11 cellular contexts compared by ENCODE assay signal in genomic region chr7:26307226-26307625, GRCh38. TPM values are rescaled to one million over a fixed set of nuclear protein-coding genes. Genes with fewer than 3 reads are reported as not detected.
DNase-seq lines count a peak whose midpoint lies in the region; ATAC-seq, FAIRE-seq and TF ChIP-seq lines count a peak whose summit lies in the region.
"Had no signal": no experiment of that assay in that cellular context is flagged by ENCODE, and none has a peak within 500 bp of the region (broad histone marks: within the 10 kb centered on the region; RNA-seq: fewer than 3 reads in every experiment).

No MANE protein-coding gene starts in this region.

- H2AFZ ChIP-seq in K562 (ENCODE audit: low read depth, low read length) = no peak overlapping the region

- peaks cover 12% of the 10 kb centered on the region for H3K4me1 Mint-ChIP-seq in MCF 10A (ENCODE audit: insufficient read depth, unreplicated experiment)

- no peak for ATAC-seq in K562
- peak; percentile 70 to 74 for ATAC-seq in lower lobe of right lung
- ATAC-seq in HG03097 (IDR thresholded peaks at IDR 0.05; ENCODE audit: low FRiP score, unreplicated experiment) = no peak

- H3K9me3 ChIP-seq in breast epithelium (no peaks in the 10 kb centered on the region), K562 (replicated peaks; ENCODE audit: control insufficient read depth, insufficient read depth, low read depth, low read length) (no peaks in the 10 kb centered on the region), lower lobe of right lung (no peaks in the 10 kb centered on the region)
- H3K9me3 ChIP-seq: tibial nerve had no signal

- H3K79me2 ChIP-seq in K562 (ENCODE audit: control insufficient read depth, insufficient read depth, low read length) = no peaks in the 10 kb centered on the region

- TF ChIP-seq EP300 in K562 (IDR thresholded peaks at IDR 0.05; ENCODE audit: low read length) = no peak

- TF ChIP-seq CTCF in MCF 10A (IDR thresholded peaks at IDR 0.05; ENCODE audit: unreplicated experiment) = no peak
- TF ChIP-seq CTCF in breast epithelium (IDR thresholded peaks at IDR 0.05) = no peak
- no peak for TF ChIP-seq CTCF in K562 (IDR thresholded peaks at IDR 0.05 in 2 of 3, conservative IDR thresholded peaks at IDR 0.05 in 1 of 3; ENCODE audit: insufficient read depth in 2 of 3, low read depth in 1 of 3, low read length in 3 of 3)
- no peak for TF ChIP-seq CTCF in lower lobe of right lung (IDR thresholded peaks at IDR 0.05)

- no peaks in the 10 kb centered on the region for H4K20me1 ChIP-seq in K562 (replicated peaks; ENCODE audit: control insufficient read depth, insufficient read depth, low read length)

- H3K27ac ChIP-seq in breast epithelium (peak overlapping the region in 1 of 2 donors; percentile 52), K562 (ENCODE audit: extremely low read depth, low read depth, low read length) (no peak overlapping the region), lower lobe of right lung (peak overlapping the region; percentile 74)

- H3K9ac ChIP-seq in K562 (ENCODE audit: insufficient read depth in 1 of 2, low read depth in 2 of 2, low read length in 2 of 2) = no peak overlapping the region

- in situ Hi-C loops in K562 (cut with MboI) = no loop called here

- H3K9me3 Mint-ChIP-seq in MCF 10A (ENCODE audit: unreplicated experiment) = no peaks in the 10 kb centered on the region

- no peak for TF ChIP-seq POLR2A in breast epithelium (IDR thresholded peaks at IDR 0.05)
- no peak for TF ChIP-seq POLR2A in K562 (conservative IDR thresholded peaks at IDR 0.05)

- peak; percentile 85 for DNase-seq in MCF 10A (ENCODE audit: unreplicated experiment)
- DNase-seq in breast epithelium (ENCODE audit: low spot score in 2 of 2) = no peak
- peak in 2 of 4 experiments; percentile 28 to 45 for DNase-seq in K562 (ENCODE audit: extremely low read depth in 1 of 4, low spot score in 3 of 4)
- peak; percentile 61 for DNase-seq in lower lobe of right lung
- DNase-seq in stimulated activated naive CD4-positive, alpha-beta T cell (lab: John Stamatoyannopoulos, UW) = no peak
- DNase-seq in stimulated activated CD4-positive, alpha-beta T cell treated with anti-CD3 and anti-CD28 coated beads, Interleukin-4, amount 100 ng/mL, for 1 hour = no peak
- DNase-seq in NCI-H128 (lab: John Stamatoyannopoulos, UW; ENCODE audit: unreplicated experiment) = no peak
- DNase-seq: activated CD4-positive, alpha-beta T cell treated with anti-CD3 and anti-CD28 coated beads for 1 hour; stimulated activated CD4-positive, alpha-beta T cell treated with anti-CD3 and anti-CD28 coated beads, Interleukin-1b, Interleukin-23, amount 100 ng/mL, for 48 hours had no signal

- H3K27ac Mint-ChIP-seq in MCF 10A (ENCODE audit: low read depth, unreplicated experiment) = peak overlapping the region; percentile 13

- POLR2A ChIA-PET in MCF 10A (lab: Yijun Ruan, JAX) = interaction anchor here (1.0 kb wide), 1 partner anchor 12 kb away, joined by 3 read pairs; no protein-coding TSS in a partner anchor
- POLR2A ChIA-PET in K562 (lab: Yijun Ruan, JAX) = interaction anchor here (0.6 to 2.4 kb wide), 5 partner anchors 9 to 201 kb away, joined by 3 to 8 read pairs (median 3); no protein-coding TSS in a partner anchor

- H3K36me3 ChIP-seq in breast epithelium (no peaks in the 10 kb centered on the region), K562 (ENCODE audit: control insufficient read depth, insufficient read depth, low read length) (no peaks in the 10 kb centered on the region; the same call in 2 of the 3 replicates), lower lobe of right lung (no peaks in the 10 kb centered on the region)
- H3K36me3 ChIP-seq: tibial nerve had no signal

- peak overlapping the region; percentile 13; the same call in 1 of the 2 replicates for H3K4me2 ChIP-seq in K562 (ENCODE audit: insufficient read depth, low read length)

- BruUV-seq in MCF 10A (replicated peaks; lab: Mats Ljungman, UMichigan) (no TSS peak), K562 (replicated peaks; lab: Mats Ljungman, UMichigan) (no TSS peak)

- intact Hi-C loops in MCF 10A (cut with micrococcal nuclease) = no loop called here
- intact Hi-C loops in breast epithelium (cut with DNase I; ENCODE audit: low total_unique reads) = no loop called here
- intact Hi-C loops in K562 (cut with micrococcal nuclease) = no loop called here
- intact Hi-C loops in lower lobe of right lung (cut with DNase I) = no loop called here

- H3K27me3 ChIP-seq in breast epithelium (no peaks in the 10 kb centered on the region), K562 (ENCODE audit: control insufficient read depth in 2 of 2, insufficient read depth in 2 of 2, low read length in 2 of 2) (no peaks in the 10 kb centered on the region), lower lobe of right lung (ENCODE audit: low read depth) (peaks cover 4% of the 10 kb centered on the region)
- H3K27me3 ChIP-seq: tibial nerve had no signal

- H3K9me1 ChIP-seq in K562 (ENCODE audit: control insufficient read depth, insufficient read depth, low read length) = no peaks in the 10 kb centered on the region

- H3K27me3 Mint-ChIP-seq in MCF 10A (ENCODE audit: insufficient read depth, unreplicated experiment) = no peaks in the 10 kb centered on the region

- H3K4me3 Mint-ChIP-seq in MCF 10A (ENCODE audit: unreplicated experiment) = no peak overlapping the region

- TF ChIP-seq RAD21 in K562 (CRISPR knock-in tag; conservative IDR thresholded peaks at IDR 0.05 in 1 of 2, IDR thresholded peaks at IDR 0.05 in 1 of 2) = no peak

- H3K4me1 ChIP-seq in breast epithelium (no peaks in the 10 kb centered on the region), K562 (replicated peaks in 1 of 2; ENCODE audit: control insufficient read depth in 2 of 2, insufficient read depth in 2 of 2, low read length in 2 of 2) (peaks cover 0 to 26% of the 10 kb centered on the region in 2 experiments; a peak in 4 of 5 replicates), lower lobe of right lung (peaks cover 25% of the 10 kb centered on the region)

- H3K36me3 Mint-ChIP-seq in MCF 10A (ENCODE audit: insufficient read depth, unreplicated experiment) = no peaks in the 10 kb centered on the region

- FAIRE-seq in K562 (lab: Jason Lieb, UNC) = no peak

- H3K4me3 ChIP-seq in breast epithelium = no peak overlapping the region
- no peak overlapping the region for H3K4me3 ChIP-seq in K562
- H3K4me3 ChIP-seq in lower lobe of right lung = no peak overlapping the region
- H3K4me3 ChIP-seq: tibial nerve had no signal

- 25% methylated on average over 6 of the region's 6 CpGs for WGBS in K562 (ENCODE audit: insufficient coverage, low coverage, missing lambda C conversion rate)

- CTCF ChIA-PET in MCF 10A (lab: Yijun Ruan, JAX) = interaction anchor here (0.6 kb wide), 2 partner anchors 21 to 352 kb away, joined by 3 to 7 read pairs; no protein-coding TSS in a partner anchor
- CTCF ChIA-PET in K562 (lab: Yijun Ruan, JAX; ENCODE audit: low intra/inter-chr PET ratio) = interaction anchor here (0.6 kb wide), 1 partner anchor 50 kb away, joined by 4 read pairs; no protein-coding TSS in a partner anchor

RNA-seq across cellular contexts. Expression of gene SNX10, which starts 15.6 kb away (rescaled TPM):
- 7.1 and 8.0 TPM in 2 replicates for total RNA-seq in MCF 10A (2022)
- total RNA-seq in breast epithelium = 10 to 100 TPM; 13.4 to 24.6 (median 18.1) TPM
- total RNA-seq in K562 (2011; cell fraction: chromatin; rRNA removed; ENCODE audit: low replicate concordance) = 0.83 and 2.2 TPM in 2 replicates
- 0.33 and 0.66 TPM in 2 replicates for total RNA-seq in K562 (2011; cell fraction: nucleolus; rRNA removed)
- 1.5 TPM in 2 replicates for total RNA-seq in K562 (2011; cell fraction: nucleoplasm; rRNA removed)
- total RNA-seq in K562 (2014; rRNA removed) = 6.2 and 7.9 TPM in 2 replicates
- 14.8 and 19.0 TPM in 2 replicates for total RNA-seq in K562 (2014; rRNA removed; fragmentation: Illumina TruSeq; extraction: Trizol)
- total RNA-seq in K562 (2015; rRNA removed; fragmentation: Illumina TruSeq; extraction: Trizol) = 13.8 and 16.5 TPM in 2 replicates
- 11.8 and 12.1 TPM in 2 replicates for total RNA-seq in K562 (2021)
- polyA plus RNA-seq in K562 (2011; rRNA removed) = 9.4 TPM in 2 replicates
- polyA plus RNA-seq in K562 (2011; cell fraction: cytosol; rRNA removed) = 1.3 and 3.9 TPM in 2 replicates
- polyA plus RNA-seq in K562 (2011; cell fraction: nucleus; rRNA removed) = 1.3 and 3.7 TPM in 2 replicates
- polyA plus RNA-seq in K562 (2012) = 12.4 and 18.8 TPM in 2 replicates
- polyA plus RNA-seq in K562 (2014; fragmentation: Illumina TruSeq; extraction: Trizol) = 9.8 and 11.5 TPM in 2 replicates
- 10 to 100 TPM; 10.9 to 12.4 TPM for polyA plus RNA-seq in K562 (2014; fragmentation: Nextera tagmentation; extraction: Ambion mirVana)
- polyA plus RNA-seq in K562 (2014; rRNA removed) = 6.9 and 7.3 TPM in 2 replicates
- polyA minus RNA-seq in K562 (2011; rRNA and poly(A)+ RNA removed) = 7.5 and 8.5 TPM in 2 replicates
- 2.4 and 2.9 TPM in 2 replicates for polyA minus RNA-seq in K562 (2011; cell fraction: cytosol; rRNA and poly(A)+ RNA removed)
- polyA minus RNA-seq in K562 (2011; cell fraction: nucleus; rRNA and poly(A)+ RNA removed) = 1.1 and 2.6 TPM in 2 replicates
- total RNA-seq in lower lobe of right lung = 85.1 TPM

Comparison
In these comparisons a context has a peak if more than half of its experiments do, and no peak if none do; other contexts are left out.
1. DNase-seq: peak in MCF 10A (single experiment) and lower lobe of right lung (single experiment); none in breast epithelium (0 of 2), stimulated activated naive CD4-positive, alpha-beta T cell (0 of 6), stimulated activated CD4-positive, alpha-beta T cell treated with anti-CD3 and anti-CD28 coated beads, Interleukin-4, amount 100 ng/mL, for 1 hour (single experiment) and NCI-H128 (single experiment).
2. ATAC-seq: peak in lower lobe of right lung (2 of 2); none in K562 (single experiment) and HG03097 (single experiment).